8 cellular contexts compared by ENCODE assay signal in the genomic region with DNA sequence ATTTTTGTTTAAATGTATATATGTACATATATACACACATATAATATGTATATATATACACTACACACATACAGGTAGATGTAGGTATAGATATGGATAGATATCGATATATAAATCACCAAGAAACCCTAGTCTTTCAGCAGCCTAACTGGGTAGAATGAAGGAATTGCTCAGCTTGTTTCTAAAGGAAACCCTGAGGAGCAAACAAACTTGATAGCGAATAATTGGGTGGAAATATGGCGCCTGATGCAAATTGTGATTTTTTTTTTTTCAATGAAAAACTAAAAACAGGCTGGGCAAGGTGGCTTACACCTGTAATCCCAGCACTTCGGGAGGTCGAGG. TPM values are rescaled to one million over a fixed set of nuclear protein-coding genes. Genes with fewer than 3 reads are reported as not detected.
A peak's percentile ranks its signal among the peaks of the same experiment; 100 is the strongest.
DNase-seq lines count a peak whose midpoint lies in the region; ATAC-seq, FAIRE-seq and TF ChIP-seq lines count a peak whose summit lies in the region.

No MANE protein-coding gene starts in this region.

- H3K4me1 Mint-ChIP-seq in HFFc6 (ENCODE audit: low read depth) (peaks cover 11% of the 10 kb centered on the region), nephron progenitor cell (peaks cover 43% of the 10 kb centered on the region)

- in situ Hi-C loops in K562 (cut with MboI) = loop anchor here (25.0 kb wide), 1 partner anchor 462 kb away; no protein-coding TSS in a partner anchor

- H3K4me3 ChIP-seq in K562 = no peak overlapping the region

- no peak overlapping the region for H3K27ac Mint-ChIP-seq in HFFc6
- no peak overlapping the region for H3K27ac Mint-ChIP-seq in nephron progenitor cell

- H3K79me2 ChIP-seq in K562 (ENCODE audit: control insufficient read depth, insufficient read depth, low read length) = no peaks in the 10 kb centered on the region

- peaks cover 43% of the 10 kb centered on the region for H3K27me3 Mint-ChIP-seq in HFFc6 (ENCODE audit: insufficient read depth)
- H3K27me3 Mint-ChIP-seq in nephron progenitor cell (ENCODE audit: low read depth, poor library complexity) = peaks cover 37% of the 10 kb centered on the region

- no peak for FAIRE-seq in K562 (lab: Jason Lieb, UNC)

- peaks cover 0 to 29% of the 10 kb centered on the region in 2 experiments; a peak in 3 of 5 replicates for H3K27me3 ChIP-seq in K562 (ENCODE audit: control insufficient read depth in 2 of 2, insufficient read depth in 2 of 2, low read length in 2 of 2)

- H3K9me3 Mint-ChIP-seq in HFFc6 (no peaks in the 10 kb centered on the region), nephron progenitor cell (peaks cover 3% of the 10 kb centered on the region)

- 0% methylated on average over 5 of the region's 5 CpGs for WGBS in K562 (ENCODE audit: insufficient coverage, low coverage, missing lambda C conversion rate)

- TF ChIP-seq EP300 in K562 (IDR thresholded peaks at IDR 0.05; ENCODE audit: low read length) = no peak

- H3K36me3 ChIP-seq in K562 (ENCODE audit: control insufficient read depth, insufficient read depth, low read length) = no peaks in the 10 kb centered on the region

- H3K4me2 ChIP-seq in K562 (ENCODE audit: insufficient read depth, low read length) = no peak overlapping the region

- H3K27ac ChIP-seq in C4-2B = no peak overlapping the region
- H3K27ac ChIP-seq in K562 (ENCODE audit: extremely low read depth, low read depth, low read length) = no peak overlapping the region

- no peaks in the 10 kb centered on the region for H3K9me1 ChIP-seq in K562 (ENCODE audit: control insufficient read depth, insufficient read depth, low read length)

- CTCF ChIA-PET in K562 (lab: Yijun Ruan, JAX; ENCODE audit: low intra/inter-chr PET ratio) = interaction anchor here (0.6 to 1.9 kb wide), 4 partner anchors 39 to 743 kb away, joined by 3 to 6 read pairs (median 3); no protein-coding TSS in a partner anchor

- BruUV-seq in K562 (replicated peaks; lab: Mats Ljungman, UMichigan) = no TSS peak

- ATAC-seq in K562 (no peak), GM18873 (IDR thresholded peaks at IDR 0.05; ENCODE audit: low FRiP score, unreplicated experiment) (no peak)

- TF ChIP-seq CTCF in C4-2B (conservative IDR thresholded peaks at IDR 0.05) (peak; percentile 21), HFFc6 (IDR thresholded peaks at IDR 0.05) (peak; percentile 68), K562 (IDR thresholded peaks at IDR 0.05 in 2 of 3, conservative IDR thresholded peaks at IDR 0.05 in 1 of 3; ENCODE audit: insufficient read depth in 2 of 3, low read depth in 1 of 3, low read length in 3 of 3) (no peak), nephron progenitor cell (IDR thresholded peaks at IDR 0.05) (peak; percentile 32)

- 0 out of 2 replicates have a peak overlapping the region, but pooled peaks have one; percentile 2 for H2AFZ ChIP-seq in K562 (ENCODE audit: low read depth, low read length)

- DNase-seq in HFFc6 (no peak), K562 (ENCODE audit: extremely low read depth in 1 of 4, low spot score in 3 of 4) (no peak), nephron progenitor cell (no peak), NCI-H1436 treated with DMSO at 0.1 percent for 48 hours (lab: John Stamatoyannopoulos, UW) (no peak), OCI-M2 (lab: John Stamatoyannopoulos, UW; ENCODE audit: unreplicated experiment) (no peak)
- no peak for DNase-seq in effector CD8-positive, alpha-beta T cell (lab: John Stamatoyannopoulos, UW)

- POLR2A ChIA-PET in K562 (lab: Yijun Ruan, JAX) = interaction anchor here (0.6 kb wide), 3 partner anchors 31 to 238 kb away, joined by 3 read pairs; no protein-coding TSS in a partner anchor

- intact Hi-C loops in K562 (cut with micrococcal nuclease) = loop anchor here (1.0 to 10.0 kb wide), 2 partner anchors 27 to 330 kb away; no protein-coding TSS in a partner anchor

- no peaks in the 10 kb centered on the region for H3K36me3 Mint-ChIP-seq in HFFc6 (ENCODE audit: low read depth)
- H3K36me3 Mint-ChIP-seq in nephron progenitor cell (ENCODE audit: low read depth) = peaks cover 18% of the 10 kb centered on the region

- peaks cover 3 to 17% of the 10 kb centered on the region in 2 experiments; a peak in 3 of 5 replicates for H3K4me1 ChIP-seq in K562 (replicated peaks in 1 of 2; ENCODE audit: control insufficient read depth in 2 of 2, insufficient read depth in 2 of 2, low read length in 2 of 2)

- no peaks in the 10 kb centered on the region for H4K20me1 ChIP-seq in K562 (replicated peaks; ENCODE audit: control insufficient read depth, insufficient read depth, low read length)

- H3K4me3 Mint-ChIP-seq in HFFc6 (peak overlapping the region; percentile 47; the same call in 1 of the 2 replicates), nephron progenitor cell (peak overlapping the region; percentile 87)

- no peak overlapping the region for H3K9ac ChIP-seq in K562 (ENCODE audit: insufficient read depth in 1 of 2, low read depth in 2 of 2, low read length in 2 of 2)

- TF ChIP-seq POLR2A in K562 (conservative IDR thresholded peaks at IDR 0.05) = no peak

- TF ChIP-seq RAD21 in K562 (CRISPR knock-in tag; conservative IDR thresholded peaks at IDR 0.05 in 1 of 2, IDR thresholded peaks at IDR 0.05 in 1 of 2) = no peak

- H3K9me3 ChIP-seq in K562 (replicated peaks; ENCODE audit: control insufficient read depth, insufficient read depth, low read depth, low read length) = no peaks in the 10 kb centered on the region

TF ChIP-seq in K562, 482 proteins besides CTCF, POLR2A, EP300 and RAD21 (continues in another document):
- no peak for TF ChIP-seq ZKSCAN8 (CRISPR knock-in tag; IDR thresholded peaks at IDR 0.05)
- no peak for TF ChIP-seq NR3C1 (CRISPR knock-in tag; IDR thresholded peaks at IDR 0.05)
- no peak for TF ChIP-seq MEF2A (IDR thresholded peaks at IDR 0.05; ENCODE audit: control insufficient read depth, low read depth, low read length)
- TF ChIP-seq ZNF584 (CRISPR knock-in tag; IDR thresholded peaks at IDR 0.05; ENCODE audit: low read depth) = no peak
- no peak for TF ChIP-seq ZFP36 (IDR thresholded peaks at IDR 0.05; ENCODE audit: low read depth, low read length, partially characterized antibody)
- TF ChIP-seq MECOM (CRISPR knock-in tag; IDR thresholded peaks at IDR 0.05) = no peak
- TF ChIP-seq BRD9 (IDR thresholded peaks at IDR 0.05; ENCODE audit: low read depth, partially characterized antibody) = no peak
- no peak for TF ChIP-seq ZNF3 (CRISPR knock-in tag; IDR thresholded peaks at IDR 0.05)
- TF ChIP-seq, protein P1, sequence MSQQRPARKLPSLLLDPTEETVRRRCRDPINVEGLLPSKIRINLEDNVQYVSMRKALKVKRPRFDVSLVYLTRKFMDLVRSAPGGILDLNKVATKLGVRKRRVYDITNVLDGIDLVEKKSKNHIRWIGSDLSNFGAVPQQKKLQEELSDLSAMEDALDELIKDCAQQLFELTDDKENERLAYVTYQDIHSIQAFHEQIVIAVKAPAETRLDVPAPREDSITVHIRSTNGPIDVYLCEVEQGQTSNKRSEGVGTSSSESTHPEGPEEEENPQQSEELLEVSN (IDR thresholded peaks at IDR 0.05; ENCODE audit: borderline replicate concordance in 1 of 2, extremely low read depth in 1 of 2, insufficient read depth in 1 of 2, insufficient read length in 1 of 2, low read depth in 1 of 2, low read length in 1 of 2, poor library complexity in 1 of 2, severe bottlenecking in 1 of 2) = no peak
- no peak for TF ChIP-seq RHOXF2B (CRISPR knock-in tag; conservative IDR thresholded peaks at IDR 0.05)
- TF ChIP-seq NFRKB (IDR thresholded peaks at IDR 0.05; ENCODE audit: low read depth) = no peak
- no peak for TF ChIP-seq GATAD2A (IDR thresholded peaks at IDR 0.05)
- no peak for TF ChIP-seq MBD2 (IDR thresholded peaks at IDR 0.05; ENCODE audit: borderline replicate concordance, low read depth)

RNA-seq across cellular contexts. Expression of a gene that starts 0.3 kb away (rescaled TPM):
- total RNA-seq in HFFc6 (2021; fragmentation: NEBNext Ultra II Directional; extraction: Animal tissue kit (Norgen Biotek cat#: 25700)) = not detected
- not detected in 2 replicates for total RNA-seq in K562 (2011; cell fraction: chromatin; rRNA removed; ENCODE audit: low replicate concordance)
- not detected in 2 replicates for total RNA-seq in K562 (2011; cell fraction: nucleolus; rRNA removed)
- not detected in 2 replicates for total RNA-seq in K562 (2011; cell fraction: nucleoplasm; rRNA removed)
- total RNA-seq in K562 (2014; rRNA removed) = not detected in 2 replicates
- not detected in 2 replicates for total RNA-seq in K562 (2014; rRNA removed; fragmentation: Illumina TruSeq; extraction: Trizol)
- not detected in 2 replicates for total RNA-seq in K562 (2015; rRNA removed; fragmentation: Illumina TruSeq; extraction: Trizol)
- not detected in 2 replicates for total RNA-seq in K562 (2021)
- polyA plus RNA-seq in K562 (2011; rRNA removed) = not detected in 2 replicates
- not detected in 2 replicates for polyA plus RNA-seq in K562 (2011; cell fraction: cytosol; rRNA removed)
- polyA plus RNA-seq in K562 (2011; cell fraction: nucleus; rRNA removed) = not detected in 2 replicates
- not detected in 2 replicates for polyA plus RNA-seq in K562 (2012)
- not detected in 2 replicates for polyA plus RNA-seq in K562 (2014; fragmentation: Illumina TruSeq; extraction: Trizol)
- polyA plus RNA-seq in K562 (2014; fragmentation: Nextera tagmentation; extraction: Ambion mirVana) = not detected
- not detected in 2 replicates for polyA plus RNA-seq in K562 (2014; rRNA removed)
- not detected in 2 replicates for polyA minus RNA-seq in K562 (2011; rRNA and poly(A)+ RNA removed)
- polyA minus RNA-seq in K562 (2011; cell fraction: cytosol; rRNA and poly(A)+ RNA removed) = not detected in 2 replicates
- not detected in 2 replicates for polyA minus RNA-seq in K562 (2011; cell fraction: nucleus; rRNA and poly(A)+ RNA removed)

RNA-seq across cellular contexts. Expression of a gene that starts 36.5 kb away (rescaled TPM):
- 10 to 100 TPM; 15.8 to 21.8 (median 17.9) TPM for total RNA-seq in HFFc6 (2021; fragmentation: NEBNext Ultra II Directional; extraction: Animal tissue kit (Norgen Biotek cat#: 25700))
- 51.2 and 76.5 TPM in 2 replicates for total RNA-seq in K562 (2011; cell fraction: chromatin; rRNA removed; ENCODE audit: low replicate concordance)
- total RNA-seq in K562 (2011; cell fraction: nucleolus; rRNA removed) = 50.5 and 58.7 TPM in 2 replicates
- 56.2 and 57.9 TPM in 2 replicates for total RNA-seq in K562 (2011; cell fraction: nucleoplasm; rRNA removed)
- total RNA-seq in K562 (2014; rRNA removed) = 3.8 and 4.1 TPM in 2 replicates
- total RNA-seq in K562 (2014; rRNA removed; fragmentation: Illumina TruSeq; extraction: Trizol) = 5.5 and 5.7 TPM in 2 replicates
- 5.0 and 5.2 TPM in 2 replicates for total RNA-seq in K562 (2015; rRNA removed; fragmentation: Illumina TruSeq; extraction: Trizol)
- total RNA-seq in K562 (2021) = 18.4 and 20.7 TPM in 2 replicates
- polyA plus RNA-seq in K562 (2011; rRNA removed) = 13.0 and 25.6 TPM in 2 replicates
- 8.0 and 14.7 TPM in 2 replicates for polyA plus RNA-seq in K562 (2011; cell fraction: cytosol; rRNA removed)
- 63.8 and 68.6 TPM in 2 replicates for polyA plus RNA-seq in K562 (2011; cell fraction: nucleus; rRNA removed)
- 5.8 and 7.8 TPM in 2 replicates for polyA plus RNA-seq in K562 (2012)
- 12.2 and 12.3 TPM in 2 replicates for polyA plus RNA-seq in K562 (2014; fragmentation: Illumina TruSeq; extraction: Trizol)
- 1 to 10 TPM; 2.9 to 5.6 TPM for polyA plus RNA-seq in K562 (2014; fragmentation: Nextera tagmentation; extraction: Ambion mirVana)
- 11.4 and 11.7 TPM in 2 replicates for polyA plus RNA-seq in K562 (2014; rRNA removed)
- 18.0 and 19.0 TPM in 2 replicates for polyA minus RNA-seq in K562 (2011; rRNA and poly(A)+ RNA removed)
- polyA minus RNA-seq in K562 (2011; cell fraction: cytosol; rRNA and poly(A)+ RNA removed) = 7.5 and 9.8 TPM in 2 replicates
- polyA minus RNA-seq in K562 (2011; cell fraction: nucleus; rRNA and poly(A)+ RNA removed) = 15.6 and 35.9 TPM in 2 replicates

Comparison
In these comparisons a context has a peak if more than half of its experiments do, and no peak if none do; other contexts are left out.
1. CTCF ChIP-seq: peak in C4-2B (single experiment), HFFc6 (single experiment) and nephron progenitor cell (single experiment); none in K562 (0 of 3).